15 cellular contexts compared by ENCODE assay signal in genomic region chr5:137580030-137580429, GRCh38.
DNase-seq lines count a peak whose midpoint lies in the region; FAIRE-seq and TF ChIP-seq lines count a peak whose summit lies in the region.
"Had no signal": no experiment of that assay in that cellular context is flagged by ENCODE, and none has a peak within 500 bp of the region (broad histone marks: within the 10 kb centered on the region; RNA-seq: fewer than 3 reads in every experiment).

No MANE protein-coding gene starts in this region.

- no peaks in the 10 kb centered on the region for H3K9me2 ChIP-seq in DOHH2 (replicated peaks; ENCODE audit: control insufficient read depth, low read length)

- no peaks in the 10 kb centered on the region for H3F3A ChIP-seq in DOHH2 (ENCODE audit: control insufficient read depth, insufficient read depth)

- no peak overlapping the region for H3K4me2 ChIP-seq in DOHH2 (ENCODE audit: low read length)

- no peak overlapping the region for H3K27ac ChIP-seq in DOHH2 (ENCODE audit: low read depth, low read length)
- peak overlapping the region; percentile 26; the same call in 1 of the 2 replicates for H3K27ac ChIP-seq in WERI-Rb-1
- H3K27ac ChIP-seq: psoas muscle, tibial nerve had no signal

- H3K27ac Mint-ChIP-seq in immature natural killer cell: peak overlapping the region in 2 of 6 donors; percentile 27 to 34
- H3K27ac Mint-ChIP-seq: activated T-cell treated with anti-CD3 and anti-CD28 coated beads, Interleukin-2, amount 50 U/mL, for 72 hours; memory B cell had no signal

- in situ Hi-C loops in HAP-1 (cut with MboI; ENCODE audit: low sequenced_read_pairs): no loop called here

- H3K36me3 ChIP-seq in DOHH2 (ENCODE audit: control insufficient read depth, low read length): no peaks in the 10 kb centered on the region
- H3K36me3 ChIP-seq in WERI-Rb-1: no peaks in the 10 kb centered on the region
- no peaks in the 10 kb centered on the region for H3K36me3 ChIP-seq in HAP-1 (replicated peaks)
- H3K36me3 ChIP-seq: tibial nerve had no signal

- H3K4me3 ChIP-seq in DOHH2 (ENCODE audit: low read length) (no peak overlapping the region), HFF-Myc (replicated peaks; ENCODE audit: low read depth, low read length) (no peak overlapping the region), WERI-Rb-1 (ENCODE audit: low read depth, low read length) (no peak overlapping the region), HAP-1 (no peak overlapping the region)
- H3K4me3 ChIP-seq: psoas muscle, tibial nerve had no signal

- TF ChIP-seq CTCF in DOHH2 (IDR thresholded peaks at IDR 0.05; ENCODE audit: low read depth, low read length, poor library complexity, severe bottlenecking) (peak; percentile 12), HFF-Myc (IDR thresholded peaks at IDR 0.05; ENCODE audit: low read depth, low read length, missing control alignments) (peak; percentile 45), WERI-Rb-1 (IDR thresholded peaks at IDR 0.05; ENCODE audit: low read depth, low read length) (peak; percentile 57)

- FAIRE-seq in GM12892 (lab: Jason Lieb, UNC): no peak

- peaks cover 4% of the 10 kb centered on the region for H3K27me3 ChIP-seq in DOHH2 (ENCODE audit: control insufficient read depth, low read length)
- no peaks in the 10 kb centered on the region for H3K27me3 ChIP-seq in WERI-Rb-1 (ENCODE audit: insufficient read depth, low read depth, severe bottlenecking)
- H3K27me3 ChIP-seq in HAP-1 (ENCODE audit: low read depth): no peaks in the 10 kb centered on the region; the same call in 1 of the 2 replicates
- H3K27me3 ChIP-seq: tibial nerve had no signal

- peaks cover 18 to 30% of the 10 kb centered on the region in 2 donors for H3K4me1 Mint-ChIP-seq in immature natural killer cell
- H3K4me1 Mint-ChIP-seq: memory B cell had no signal

- H3K4me3 Mint-ChIP-seq in immature natural killer cell: peak overlapping the region in 4 of 5 donors; percentile 12 to 60 (median 34)
- H3K4me3 Mint-ChIP-seq: activated T-cell treated with anti-CD3 and anti-CD28 coated beads, Interleukin-2, amount 50 U/mL, for 72 hours; memory B cell had no signal

- H3K9me3 Mint-ChIP-seq in immature natural killer cell: no peaks in the 10 kb centered on the region
- H3K9me3 Mint-ChIP-seq: activated T-cell treated with anti-CD3 and anti-CD28 coated beads, Interleukin-2, amount 50 U/mL, for 72 hours; memory B cell had no signal

- no peaks in the 10 kb centered on the region for H3K36me3 Mint-ChIP-seq in immature natural killer cell
- H3K36me3 Mint-ChIP-seq: memory B cell had no signal

- no peaks in the 10 kb centered on the region for H3K4me1 ChIP-seq in DOHH2 (ENCODE audit: control insufficient read depth, low read length)
- H3K4me1 ChIP-seq in HAP-1: no peaks in the 10 kb centered on the region
- H3K4me1 ChIP-seq: psoas muscle, tibial nerve had no signal

- H3K9me3 ChIP-seq in DOHH2 (ENCODE audit: control insufficient read depth, insufficient read depth, low read length): peaks cover 5% of the 10 kb centered on the region
- peaks cover under 1% of the 10 kb centered on the region for H3K9me3 ChIP-seq in WERI-Rb-1 (ENCODE audit: severe bottlenecking)
- H3K9me3 ChIP-seq in HAP-1: no peaks in the 10 kb centered on the region
- H3K9me3 ChIP-seq: psoas muscle had no signal

- H3K79me2 ChIP-seq in DOHH2 (ENCODE audit: control insufficient read depth, low read length): no peaks in the 10 kb centered on the region

- TF ChIP-seq POLR2A in GM12892 (IDR thresholded peaks at IDR 0.05; ENCODE audit: low read depth, low read length): no peak

- H3K27me3 Mint-ChIP-seq in immature natural killer cell (ENCODE audit: low read depth in 3 of 3): peaks cover 2 to 6% (median 5%) of the 10 kb centered on the region in 3 donors

- DNase-seq in HFF-Myc (ENCODE audit: extremely low read depth, low read depth): no peak
- peak; percentile 33 for DNase-seq in WERI-Rb-1
- DNase-seq in immature natural killer cell: peak in 1 of 3 donors; percentile 6
- no peak for DNase-seq in HAP-1 (ENCODE audit: low spot score in 2 of 2)
- no peak for DNase-seq in COLO829 (ENCODE audit: low spot score)
- DNase-seq in GM12892 (ENCODE audit: insufficient read length): no peak
- DNase-seq in DMS114 treated with DMSO at 0.1 percent for 48 hours (lab: John Stamatoyannopoulos, UW; ENCODE audit: unreplicated experiment): no peak
- DNase-seq: activated T-cell treated with anti-CD3 and anti-CD28 coated beads, Interleukin-2, amount 50 U/mL, for 72 hours; cerebellar nuclear complex; HCEC 1CT; NCI-H1417; psoas muscle had no signal

- no peaks in the 10 kb centered on the region for H4K20me1 ChIP-seq in DOHH2 (ENCODE audit: control insufficient read depth, insufficient read depth, low read depth, low read length)
